29 cellular contexts compared by ENCODE assay signal in genomic region chr3:31521468-31521867, GRCh38. TPM values are rescaled to one million over a fixed set of nuclear protein-coding genes. Genes with fewer than 3 reads are reported as not detected.
DNase-seq lines count a peak whose midpoint lies in the region; ATAC-seq and TF ChIP-seq lines count a peak whose summit lies in the region.
"Had no signal": no experiment of that assay in that cellular context is flagged by ENCODE, and none has a peak within 500 bp of the region (broad histone marks: within the 10 kb centered on the region; RNA-seq: fewer than 3 reads in every experiment).

No MANE protein-coding gene starts in this region.

- H4K20me1 ChIP-seq in DOHH2 (ENCODE audit: control insufficient read depth, insufficient read depth, low read depth, low read length) (no peaks in the 10 kb centered on the region), OCI-LY3 (ENCODE audit: insufficient read depth, low read length) (no peaks in the 10 kb centered on the region)

- peaks cover 9% of the 10 kb centered on the region for H3K36me3 Mint-ChIP-seq in T-helper 1 cell treated with Interleukin-12 subunit alpha and Interleukin-12 subunit beta and Interleukin-4 antibody, amounts not matched to agents 30 μg/mL and 1 μg/mL, for 36 hours (ENCODE audit: low read depth)
- H3K36me3 Mint-ChIP-seq: brain; CD4-positive, alpha-beta memory T cell had no signal

- H3K4me3 Mint-ChIP-seq in T-helper 1 cell treated with Interleukin-12 subunit alpha and Interleukin-12 subunit beta and Interleukin-4 antibody, amounts not matched to agents 30 μg/mL and 1 μg/mL, for 36 hours: no peak overlapping the region
- H3K4me3 Mint-ChIP-seq: brain had no signal

- no peak overlapping the region for H3K4me3 ChIP-seq in DOHH2 (ENCODE audit: low read length)
- no peak overlapping the region for H3K4me3 ChIP-seq in OCI-LY3 (ENCODE audit: low read length)
- H3K4me3 ChIP-seq: gastroesophageal sphincter, HAP-1, MG63, right atrium auricular region, suprapubic skin, upper lobe of left lung had no signal

- H3K9me3 ChIP-seq in DOHH2 (ENCODE audit: control insufficient read depth, insufficient read depth, low read length) (no peaks in the 10 kb centered on the region), OCI-LY3 (ENCODE audit: insufficient read depth, low read length) (no peaks in the 10 kb centered on the region)
- H3K9me3 ChIP-seq: gastroesophageal sphincter, HAP-1, MG63, right atrium auricular region, suprapubic skin, upper lobe of left lung had no signal

- peak overlapping the region; percentile 37 for H2AFZ ChIP-seq in OCI-LY3 (ENCODE audit: low read depth, low read length)

- H3K36me3 ChIP-seq in DOHH2 (ENCODE audit: control insufficient read depth, low read length): no peaks in the 10 kb centered on the region
- H3K36me3 ChIP-seq in OCI-LY3 (replicated peaks; ENCODE audit: low read depth, low read length): no peaks in the 10 kb centered on the region
- H3K36me3 ChIP-seq: gastroesophageal sphincter, HAP-1, MG63, right atrium auricular region, suprapubic skin, upper lobe of left lung had no signal

- H3K4me2 ChIP-seq in DOHH2 (ENCODE audit: low read length) (peak overlapping the region; percentile 43; the same call in 1 of the 2 replicates), OCI-LY3 (ENCODE audit: low read length) (no peak overlapping the region)

- no peak overlapping the region for H3K9ac ChIP-seq in OCI-LY3 (ENCODE audit: low read length)

- no peaks in the 10 kb centered on the region for H3F3A ChIP-seq in DOHH2 (ENCODE audit: control insufficient read depth, insufficient read depth)

- no peaks in the 10 kb centered on the region for H3K9me2 ChIP-seq in DOHH2 (replicated peaks; ENCODE audit: control insufficient read depth, low read length)

- H3K27ac ChIP-seq in DOHH2 (ENCODE audit: low read depth, low read length) (no peak overlapping the region), OCI-LY3 (ENCODE audit: low read length) (no peak overlapping the region), foreskin keratinocyte (no peak overlapping the region)
- H3K27ac ChIP-seq: 22Rv1, gastroesophageal sphincter, right atrium auricular region, suprapubic skin had no signal

- no peak for DNase-seq in T-helper 1 cell
- no peak for DNase-seq in foreskin keratinocyte
- DNase-seq in GDM1 (lab: John Stamatoyannopoulos, UW): no peak
- DNase-seq in NCI-H187 (lab: John Stamatoyannopoulos, UW): no peak
- no peak for DNase-seq in NCI-H1694 (lab: John Stamatoyannopoulos, UW)
- DNase-seq: activated CD4-positive, alpha-beta T cell treated with anti-CD3 and anti-CD28 coated beads for 1 hour; activated T-cell treated with anti-CD3 and anti-CD28 coated beads, Interleukin-2, amount 50 U/mL, for 48 hours; EL; kidney glomerular epithelial cell; MG63; NCI-H1417; NCI-H226; NCI-H526 treated with DMSO at 0.1 percent for 48 hours; posterior cingulate gyrus; Right ventricle myocardium superior had no signal

- H3K4me1 ChIP-seq in DOHH2 (ENCODE audit: control insufficient read depth, low read length): peaks cover 25% of the 10 kb centered on the region
- H3K4me1 ChIP-seq in OCI-LY3 (ENCODE audit: low read length): peaks cover 11% of the 10 kb centered on the region; the same call in 1 of the 2 replicates
- no peaks in the 10 kb centered on the region for H3K4me1 ChIP-seq in foreskin keratinocyte
- H3K4me1 ChIP-seq: gastroesophageal sphincter, HAP-1, right atrium auricular region, suprapubic skin had no signal

- TF ChIP-seq CTCF in DOHH2 (IDR thresholded peaks at IDR 0.05; ENCODE audit: low read depth, low read length, poor library complexity, severe bottlenecking): no peak
- TF ChIP-seq CTCF in OCI-LY3 (IDR thresholded peaks at IDR 0.05; ENCODE audit: low read depth, low read length): no peak
- TF ChIP-seq CTCF in foreskin keratinocyte (conservative IDR thresholded peaks at IDR 0.05): no peak

- H3K27me3 ChIP-seq in DOHH2 (ENCODE audit: control insufficient read depth, low read length) (no peaks in the 10 kb centered on the region), OCI-LY3 (ENCODE audit: low read depth, low read length) (no peaks in the 10 kb centered on the region), foreskin keratinocyte (no peaks in the 10 kb centered on the region)
- H3K27me3 ChIP-seq: gastroesophageal sphincter, MG63, right atrium auricular region, suprapubic skin, upper lobe of left lung had no signal

- peaks cover 3% of the 10 kb centered on the region for H3K27me3 Mint-ChIP-seq in T-helper 1 cell treated with Interleukin-12 subunit alpha and Interleukin-12 subunit beta and Interleukin-4 antibody, amounts not matched to agents 30 μg/mL and 1 μg/mL, for 36 hours (ENCODE audit: low read depth)
- H3K27me3 Mint-ChIP-seq: CD4-positive, alpha-beta memory T cell had no signal

- peaks cover 6% of the 10 kb centered on the region for H3K9me3 Mint-ChIP-seq in T-helper 1 cell treated with Interleukin-12 subunit alpha and Interleukin-12 subunit beta and Interleukin-4 antibody, amounts not matched to agents 30 μg/mL and 1 μg/mL, for 36 hours
- H3K9me3 Mint-ChIP-seq: CD4-positive, alpha-beta memory T cell; T-helper 2 cell treated with Interferon-gamma antibody and Interleukin-4, amounts not matched to agents 5 μg/mL and 100 μg/mL, for 36 hours had no signal

- peak; percentile 9 for ATAC-seq in foreskin keratinocyte
- ATAC-seq: Panc1, SK-N-SH treated with all-trans-retinoic acid at 6 μM for 48 hours had no signal

- H3K4me1 Mint-ChIP-seq in T-helper 1 cell treated with Interleukin-12 subunit alpha and Interleukin-12 subunit beta and Interleukin-4 antibody, amounts not matched to agents 30 μg/mL and 1 μg/mL, for 36 hours (ENCODE audit: low read depth): peaks cover 10% of the 10 kb centered on the region
- H3K4me1 Mint-ChIP-seq: brain had no signal

- H3K79me2 ChIP-seq in DOHH2 (ENCODE audit: control insufficient read depth, low read length) (no peaks in the 10 kb centered on the region), OCI-LY3 (ENCODE audit: low read length) (no peaks in the 10 kb centered on the region)

- peak overlapping the region; percentile 76 for H3K27ac Mint-ChIP-seq in T-helper 1 cell treated with Interleukin-12 subunit alpha and Interleukin-12 subunit beta and Interleukin-4 antibody, amounts not matched to agents 30 μg/mL and 1 μg/mL, for 36 hours
- H3K27ac Mint-ChIP-seq: brain had no signal

RNA-seq across cellular contexts. Expression of gene STT3B, which starts 11.3 kb away (rescaled TPM):
- total RNA-seq in foreskin keratinocyte: 120 and 128 TPM in 2 replicates
- polyA plus RNA-seq in foreskin keratinocyte: 36.0 and 42.4 TPM in 2 replicates
